8 cellular contexts compared by ENCODE assay signal in the genomic region with DNA sequence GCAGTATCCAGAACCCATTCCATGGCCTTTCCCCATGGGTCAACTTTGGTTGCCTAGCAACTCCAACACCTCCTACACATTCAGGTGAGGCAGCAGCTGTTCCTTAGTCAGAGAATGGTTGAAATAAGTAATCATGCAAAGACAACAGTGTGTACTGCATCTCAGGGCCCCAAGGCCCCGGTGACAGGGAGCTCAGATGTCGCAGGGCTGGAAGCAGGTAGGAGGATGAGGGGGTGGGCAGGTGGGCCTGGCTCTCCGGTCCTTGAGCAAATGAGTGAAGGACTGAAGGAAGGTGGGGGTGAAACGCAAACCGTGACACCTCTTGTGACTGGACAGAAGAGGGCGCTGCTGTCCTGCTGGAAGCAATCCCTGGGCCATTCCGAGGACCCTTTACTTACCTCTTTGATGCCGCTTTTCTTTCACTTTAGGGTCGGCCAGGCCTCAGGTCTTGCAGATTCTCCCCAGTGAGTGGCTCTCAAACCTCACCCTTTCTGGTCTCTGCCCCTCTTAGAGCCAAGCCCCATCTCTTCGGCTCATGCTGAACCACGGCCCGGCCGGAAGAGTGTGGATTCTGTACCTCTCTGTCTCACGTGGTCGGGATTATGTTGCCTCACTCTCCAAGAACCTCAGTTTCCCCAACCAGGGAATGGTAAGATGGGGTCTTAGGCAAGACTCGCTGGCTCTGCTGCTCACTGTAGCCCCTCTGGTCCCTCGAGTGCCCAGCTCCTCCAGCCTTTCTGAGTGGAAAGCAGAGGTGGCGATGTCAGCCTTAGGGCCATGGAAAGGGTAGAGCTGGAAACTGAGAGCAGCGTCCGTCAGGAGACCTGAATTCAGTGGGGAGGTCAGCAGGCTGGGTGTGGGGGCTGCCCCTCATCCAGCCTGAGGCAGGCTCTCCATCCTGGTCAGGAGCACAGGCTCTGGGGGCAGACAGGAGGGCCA. TPM values are rescaled to one million over a fixed set of nuclear protein-coding genes. Genes with fewer than 3 reads are reported as not detected.
DNase-seq lines count a peak whose midpoint lies in the region; ATAC-seq and TF ChIP-seq lines count a peak whose summit lies in the region.

No MANE protein-coding gene starts in this region.

- peak; percentile 98 for TF ChIP-seq CTCF in neural cell (IDR thresholded peaks at IDR 0.05; ENCODE audit: poor library complexity, severe bottlenecking)
- peak; percentile 25 to 57 (median 42) for TF ChIP-seq CTCF in thyroid gland (IDR thresholded peaks at IDR 0.05)

- peak overlapping the region; percentile 8 for H3K9ac ChIP-seq in neural cell (ENCODE audit: low read length)

- intact Hi-C loops in thyroid gland (cut with DNase I) = loop anchor here (10.0 kb wide), 1 partner anchor 90 kb away; no protein-coding TSS in a partner anchor

- H3K4me2 ChIP-seq in neural cell (ENCODE audit: low read length) = no peak overlapping the region

- TF ChIP-seq EP300 in neural cell (conservative IDR thresholded peaks at IDR 0.05; ENCODE audit: poor library complexity, severe bottlenecking) = no peak

- H3K9me3 ChIP-seq in neural cell (ENCODE audit: low read length) (no peaks in the 10 kb centered on the region), thyroid gland (no peaks in the 10 kb centered on the region)

- H3F3A ChIP-seq in neural cell (ENCODE audit: insufficient read depth, low read length, poor library complexity, severe bottlenecking) = no peaks in the 10 kb centered on the region

- H3K36me3 ChIP-seq in H7 (replicated peaks; ENCODE audit: control insufficient read depth, insufficient read depth, low read length) (no peaks in the 10 kb centered on the region), neural cell (ENCODE audit: insufficient read depth, low read length) (no peaks in the 10 kb centered on the region), thyroid gland (no peaks in the 10 kb centered on the region)

- no peak for TF ChIP-seq POLR2A in thyroid gland (IDR thresholded peaks at IDR 0.05)

- no peaks in the 10 kb centered on the region for H3K4me1 ChIP-seq in thyroid gland

- H2AFZ ChIP-seq in neural cell (ENCODE audit: low read depth, low read length) = no peak overlapping the region

- 33 to 39% methylated on average over 20 of the region's 20 CpGs for WGBS in thyroid gland, 2 donors

- no peak overlapping the region for H3K4me3 ChIP-seq in H7 (ENCODE audit: insufficient read depth, low read depth, low read length)
- no peak overlapping the region for H3K4me3 ChIP-seq in neural cell (ENCODE audit: low read length)
- H3K4me3 ChIP-seq in thyroid gland (replicated peaks in 1 of 3) = no peak overlapping the region

- H3K27ac ChIP-seq in neural cell (ENCODE audit: low read length) = no peak overlapping the region
- no peak overlapping the region for H3K27ac ChIP-seq in thyroid gland

- DNase-seq in Ammon's horn (ENCODE audit: low spot score) (peak; percentile 88), H7 (peak; percentile 89), NCI-H774 (lab: John Stamatoyannopoulos, UW) (peak; percentile 26), thyroid gland (peak; percentile 20 to 26)
- DNase-seq in activated CD8-positive, alpha-beta memory T cell treated with anti-CD3 and anti-CD28 coated beads, Interleukin-2, amount 50 U/mL, for 1 hour (ENCODE audit: extremely low read depth) = peak; percentile 5

- no peaks in the 10 kb centered on the region for H3K79me2 ChIP-seq in neural cell (replicated peaks; ENCODE audit: insufficient read depth, low read length)

- peak; percentile 99 for TF ChIP-seq RAD21 in neural cell (conservative IDR thresholded peaks at IDR 0.05)

- no peaks in the 10 kb centered on the region for H3K9me2 ChIP-seq in neural cell (ENCODE audit: insufficient read depth, low read length)

- ATAC-seq in esophagus mucosa = peak; percentile 56
- ATAC-seq in GM21786 (IDR thresholded peaks at IDR 0.05; ENCODE audit: unreplicated experiment) = no peak

- no peaks in the 10 kb centered on the region for H4K20me1 ChIP-seq in neural cell (ENCODE audit: insufficient read depth)

- H3K27me3 ChIP-seq in H7 (ENCODE audit: control insufficient read depth, insufficient read depth, low read length) (peaks cover 7% of the 10 kb centered on the region; the same call in 1 of the 2 replicates), neural cell (ENCODE audit: insufficient read depth, low read depth, low read length) (peaks cover 18% of the 10 kb centered on the region), thyroid gland (no peaks in the 10 kb centered on the region)

TF ChIP-seq in neural cell, 6 proteins besides CTCF, POLR2A, EP300 and RAD21:
- peak; percentile 100 for TF ChIP-seq SMC3 (conservative IDR thresholded peaks at IDR 0.05; ENCODE audit: poor library complexity)
- no peak for TF ChIP-seq EZH2 (IDR thresholded peaks at IDR 0.05; ENCODE audit: borderline replicate concordance, insufficient read depth, low read length, poor library complexity, severe bottlenecking)
- TF ChIP-seq, protein P1, sequence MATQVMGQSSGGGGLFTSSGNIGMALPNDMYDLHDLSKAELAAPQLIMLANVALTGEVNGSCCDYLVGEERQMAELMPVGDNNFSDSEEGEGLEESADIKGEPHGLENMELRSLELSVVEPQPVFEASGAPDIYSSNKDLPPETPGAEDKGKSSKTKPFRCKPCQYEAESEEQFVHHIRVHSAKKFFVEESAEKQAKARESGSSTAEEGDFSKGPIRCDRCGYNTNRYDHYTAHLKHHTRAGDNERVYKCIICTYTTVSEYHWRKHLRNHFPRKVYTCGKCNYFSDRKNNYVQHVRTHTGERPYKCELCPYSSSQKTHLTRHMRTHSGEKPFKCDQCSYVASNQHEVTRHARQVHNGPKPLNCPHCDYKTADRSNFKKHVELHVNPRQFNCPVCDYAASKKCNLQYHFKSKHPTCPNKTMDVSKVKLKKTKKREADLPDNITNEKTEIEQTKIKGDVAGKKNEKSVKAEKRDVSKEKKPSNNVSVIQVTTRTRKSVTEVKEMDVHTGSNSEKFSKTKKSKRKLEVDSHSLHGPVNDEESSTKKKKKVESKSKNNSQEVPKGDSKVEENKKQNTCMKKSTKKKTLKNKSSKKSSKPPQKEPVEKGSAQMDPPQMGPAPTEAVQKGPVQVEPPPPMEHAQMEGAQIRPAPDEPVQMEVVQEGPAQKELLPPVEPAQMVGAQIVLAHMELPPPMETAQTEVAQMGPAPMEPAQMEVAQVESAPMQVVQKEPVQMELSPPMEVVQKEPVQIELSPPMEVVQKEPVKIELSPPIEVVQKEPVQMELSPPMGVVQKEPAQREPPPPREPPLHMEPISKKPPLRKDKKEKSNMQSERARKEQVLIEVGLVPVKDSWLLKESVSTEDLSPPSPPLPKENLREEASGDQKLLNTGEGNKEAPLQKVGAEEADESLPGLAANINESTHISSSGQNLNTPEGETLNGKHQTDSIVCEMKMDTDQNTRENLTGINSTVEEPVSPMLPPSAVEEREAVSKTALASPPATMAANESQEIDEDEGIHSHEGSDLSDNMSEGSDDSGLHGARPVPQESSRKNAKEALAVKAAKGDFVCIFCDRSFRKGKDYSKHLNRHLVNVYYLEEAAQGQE (IDR thresholded peaks at IDR 0.05; ENCODE audit: borderline replicate concordance) = no peak
- peak; percentile 13 for TF ChIP-seq TAF1 (IDR thresholded peaks at IDR 0.05; ENCODE audit: low read depth)

RNA-seq across cellular contexts. Expression of a gene that starts 5.6 kb away (rescaled TPM):
- total RNA-seq in H7 (2014; rRNA removed; shearing (Covaris generic)) = not detected in 2 replicates
- total RNA-seq in esophagus mucosa = not detected
- polyA plus RNA-seq in neural cell = not detected in 2 replicates
- not detected in 2 replicates for polyA minus RNA-seq in neural cell
- not detected for total RNA-seq in thyroid gland

Comparison
In these comparisons a context has a peak if more than half of its experiments do, and no peak if none do; other contexts are left out.
1. DNase-seq: peak in every context shown above with its lines; median percentile 89 in H7; 88 in Ammon's horn; 26 in NCI-H774; 23 in thyroid gland; 5 in activated CD8-positive, alpha-beta memory T cell treated with anti-CD3 and anti-CD28 coated beads, Interleukin-2, amount 50 U/mL, for 1 hour.